ENCODE assay signal across 18 cellular contexts in genomic region chr9:79014929-79015699, GRCh38.
A peak's percentile ranks its signal among the peaks of the same experiment; 100 is the strongest.
DNase-seq lines count a peak whose midpoint lies in the region; ATAC-seq and TF ChIP-seq lines count a peak whose summit lies in the region.
"Had no signal": no experiment of that assay in that cellular context is flagged by ENCODE, and none has a peak within 500 bp of the region (broad histone marks: within the 10 kb centered on the region; RNA-seq: fewer than 3 reads in every experiment).

No MANE protein-coding gene starts in this region.

- H3K4me3 Mint-ChIP-seq in MCF 10A (ENCODE audit: unreplicated experiment) (no peak overlapping the region), type B pancreatic cell (peak overlapping the region; percentile 21)
- no peak overlapping the region for H3K4me3 Mint-ChIP-seq in naive thymus-derived CD4-positive, alpha-beta T cell
- H3K4me3 Mint-ChIP-seq: immature natural killer cell; memory B cell; T-helper 1 cell treated with Interleukin-12 subunit alpha and Interleukin-12 subunit beta and Interleukin-4 antibody, amounts not matched to agents 30 μg/mL and 1 μg/mL, for 36 hours had no signal

- TF ChIP-seq CTCF in MCF 10A (IDR thresholded peaks at IDR 0.05; ENCODE audit: unreplicated experiment) (no peak), breast epithelium (IDR thresholded peaks at IDR 0.05) (no peak), type B pancreatic cell (conservative IDR thresholded peaks at IDR 0.05) (no peak)

- ATAC-seq in naive thymus-derived CD4-positive, alpha-beta T cell = no peak
- no peak for ATAC-seq in GM18498 (IDR thresholded peaks at IDR 0.05; ENCODE audit: unreplicated experiment)
- ATAC-seq: right cardiac atrium, Right ventricle myocardium inferior had no signal

- no peak for DNase-seq in MCF 10A (ENCODE audit: unreplicated experiment)
- no peak for DNase-seq in breast epithelium (ENCODE audit: low spot score in 2 of 2)
- DNase-seq in NCI-H774 (lab: John Stamatoyannopoulos, UW) = peak; percentile 50
- peak; percentile 17 for DNase-seq in fibroblast of gingiva (ENCODE audit: low read depth)
- no peak for DNase-seq in type B pancreatic cell (ENCODE audit: extremely low spot score, unreplicated experiment)
- DNase-seq in HPDE6-E6E7 (ENCODE audit: extremely low spot score) = no peak
- no peak for DNase-seq in naive thymus-derived CD4-positive, alpha-beta T cell
- DNase-seq: amniotic stem cell; immature natural killer cell; KG1; NCI-H1694; NK-92 treated with Interleukin-12 subunit alpha and Interleukin-12 subunit beta, amount 100 ng/mL, for 24 hours; right cardiac atrium; substantia nigra had no signal

- H3K27me3 Mint-ChIP-seq in MCF 10A (ENCODE audit: insufficient read depth, unreplicated experiment) (no peaks in the 10 kb centered on the region), type B pancreatic cell (no peaks in the 10 kb centered on the region)
- peaks cover 0 to 3% (median 0%) of the 10 kb centered on the region in 5 donors for H3K27me3 Mint-ChIP-seq in naive thymus-derived CD4-positive, alpha-beta T cell
- H3K27me3 Mint-ChIP-seq: memory B cell had no signal

- H3K4me1 Mint-ChIP-seq in MCF 10A (ENCODE audit: insufficient read depth, unreplicated experiment) (peaks cover 27% of the 10 kb centered on the region), type B pancreatic cell (ENCODE audit: unreplicated experiment) (peaks cover 16% of the 10 kb centered on the region)
- no peaks in the 10 kb centered on the region for H3K4me1 Mint-ChIP-seq in naive thymus-derived CD4-positive, alpha-beta T cell
- H3K4me1 Mint-ChIP-seq: immature natural killer cell, memory B cell had no signal

- no peak for TF ChIP-seq POLR2A in breast epithelium (IDR thresholded peaks at IDR 0.05)

- no TSS peak for BruUV-seq in MCF 10A (replicated peaks; lab: Mats Ljungman, UMichigan)

- no peaks in the 10 kb centered on the region for H3K9me3 ChIP-seq in breast epithelium
- no peaks in the 10 kb centered on the region for H3K9me3 ChIP-seq in naive thymus-derived CD4-positive, alpha-beta T cell (ENCODE audit: control insufficient read depth in 2 of 3, low read length in 3 of 3)

- H3K4me3 ChIP-seq in breast epithelium = no peak overlapping the region
- no peak overlapping the region for H3K4me3 ChIP-seq in naive thymus-derived CD4-positive, alpha-beta T cell (ENCODE audit: low read length)

- POLR2A ChIA-PET in MCF 10A (lab: Yijun Ruan, JAX) = interaction anchor here (0.6 to 2.9 kb wide), 6 partner anchors 9 to 377 kb away, joined by 3 to 10 read pairs (median 4); no protein-coding TSS in a partner anchor
- POLR2A ChIA-PET in naive thymus-derived CD4-positive, alpha-beta T cell (lab: Charles Lee) = no interaction called here

- no peaks in the 10 kb centered on the region for H3K4me1 ChIP-seq in breast epithelium
- no peaks in the 10 kb centered on the region for H3K4me1 ChIP-seq in naive thymus-derived CD4-positive, alpha-beta T cell (ENCODE audit: control insufficient read depth in 2 of 2, insufficient read depth in 2 of 2, low read length in 2 of 2)

- CTCF ChIA-PET in MCF 10A (lab: Yijun Ruan, JAX) = no interaction called here
- CTCF ChIA-PET in naive thymus-derived CD4-positive, alpha-beta T cell (lab: Charles Lee) = interaction anchor here (0.7 kb wide), 1 partner anchor 912 kb away, joined by 7 read pairs; no protein-coding TSS in a partner anchor

- H3K27ac Mint-ChIP-seq in MCF 10A (ENCODE audit: low read depth, unreplicated experiment) (peak overlapping the region; percentile 69), type B pancreatic cell (no peak overlapping the region)
- no peak overlapping the region for H3K27ac Mint-ChIP-seq in naive thymus-derived CD4-positive, alpha-beta T cell
- H3K27ac Mint-ChIP-seq: immature natural killer cell; memory B cell; T-helper 1 cell treated with Interleukin-12 subunit alpha and Interleukin-12 subunit beta and Interleukin-4 antibody, amounts not matched to agents 30 μg/mL and 1 μg/mL, for 36 hours had no signal

- H3K27me3 ChIP-seq in breast epithelium = no peaks in the 10 kb centered on the region
- no peaks in the 10 kb centered on the region for H3K27me3 ChIP-seq in naive thymus-derived CD4-positive, alpha-beta T cell (ENCODE audit: control insufficient read depth in 2 of 2, insufficient read depth in 2 of 2, low read length in 2 of 2)

- intact Hi-C loops in MCF 10A (cut with micrococcal nuclease) (no loop called here), breast epithelium (cut with DNase I; ENCODE audit: low total_unique reads) (no loop called here)
- intact Hi-C loops in naive thymus-derived CD4-positive, alpha-beta T cell (cut with micrococcal nuclease) = no loop called here

- H3K9me3 Mint-ChIP-seq in MCF 10A (ENCODE audit: unreplicated experiment) = peaks cover 7% of the 10 kb centered on the region
- no peaks in the 10 kb centered on the region for H3K9me3 Mint-ChIP-seq in type B pancreatic cell
- H3K9me3 Mint-ChIP-seq in naive thymus-derived CD4-positive, alpha-beta T cell = peaks cover 0 to 7% (median 0%) of the 10 kb centered on the region in 11 donors
- H3K9me3 Mint-ChIP-seq: memory B cell; T-helper 1 cell treated with Interleukin-12 subunit alpha and Interleukin-12 subunit beta and Interleukin-4 antibody, amounts not matched to agents 30 μg/mL and 1 μg/mL, for 36 hours had no signal

- H3K27ac ChIP-seq in breast epithelium = no peak overlapping the region
- no peak overlapping the region for H3K27ac ChIP-seq in naive thymus-derived CD4-positive, alpha-beta T cell (ENCODE audit: low read depth, low read length)

- no peaks in the 10 kb centered on the region for H3K36me3 Mint-ChIP-seq in MCF 10A (ENCODE audit: insufficient read depth, unreplicated experiment)
- no peaks in the 10 kb centered on the region for H3K36me3 Mint-ChIP-seq in type B pancreatic cell
- H3K36me3 Mint-ChIP-seq in naive thymus-derived CD4-positive, alpha-beta T cell = no peaks in the 10 kb centered on the region
- H3K36me3 Mint-ChIP-seq: immature natural killer cell, memory B cell had no signal

- no peaks in the 10 kb centered on the region for H3K36me3 ChIP-seq in breast epithelium
- no peaks in the 10 kb centered on the region for H3K36me3 ChIP-seq in naive thymus-derived CD4-positive, alpha-beta T cell (ENCODE audit: control insufficient read depth in 2 of 3, insufficient read depth in 3 of 3, low read length in 3 of 3)

Comparison
In these comparisons a context has a peak if more than half of its experiments do, and no peak if none do; other contexts are left out.
1. DNase-seq: peak in NCI-H774 (single experiment) and fibroblast of gingiva (single experiment); none in MCF 10A (single experiment), breast epithelium (0 of 2), type B pancreatic cell (single experiment), HPDE6-E6E7 (single experiment) and naive thymus-derived CD4-positive, alpha-beta T cell (0 of 9).